In genomic region chr3:126208618-126209256, GRCh38 we compare ENCODE assay signal across 1 cellular context.
TF ChIP-seq lines count a peak whose summit lies in the region.

No MANE protein-coding gene starts in this region.

TF ChIP-seq in HEK293, 187 proteins besides CTCF, POLR2A, EP300 and RAD21 (continued from another document):
- TF ChIP-seq ZBTB11 (tag by site-specific recombination; conservative IDR thresholded peaks at IDR 0.05; ENCODE audit: low read depth) = peak; percentile 91
- TF ChIP-seq ZFP69B (tag by site-specific recombination; IDR thresholded peaks at IDR 0.05) = no peak
- no peak for TF ChIP-seq ZNF626 (tag by site-specific recombination; IDR thresholded peaks at IDR 0.05)
- no peak for TF ChIP-seq ZSCAN23 (tag by site-specific recombination; IDR thresholded peaks at IDR 0.05)
- TF ChIP-seq ZSCAN18 (tag by site-specific recombination; IDR thresholded peaks at IDR 0.05) = no peak
- no peak for TF ChIP-seq ZNF473 (tag by site-specific recombination; IDR thresholded peaks at IDR 0.05)
- TF ChIP-seq ZNF792 (tag by site-specific recombination; IDR thresholded peaks at IDR 0.05) = no peak
- peak; percentile 44; the same call in 1 of the 2 replicates for TF ChIP-seq SP7 (tag by site-specific recombination; IDR thresholded peaks at IDR 0.05)
- peak; percentile 86 for TF ChIP-seq ZIC2 (tag by site-specific recombination; IDR thresholded peaks at IDR 0.05)
- TF ChIP-seq ZBTB8A (tag by site-specific recombination; IDR thresholded peaks at IDR 0.05) = peak; percentile 67
- no peak for TF ChIP-seq ZNF621 (tag by site-specific recombination; IDR thresholded peaks at IDR 0.05)
- no peak for TF ChIP-seq ZNF394 (tag by site-specific recombination; IDR thresholded peaks at IDR 0.05; ENCODE audit: borderline replicate concordance)
- no peak for TF ChIP-seq HOXA7 (CRISPR knock-in tag; IDR thresholded peaks at IDR 0.05; ENCODE audit: borderline replicate concordance)
- peak; percentile 31; the same call in 1 of the 2 replicates for TF ChIP-seq KLF10 (tag by site-specific recombination; IDR thresholded peaks at IDR 0.05)
- peak; percentile 46 for TF ChIP-seq ZNF629 (tag by site-specific recombination; IDR thresholded peaks at IDR 0.05)
- no peak for TF ChIP-seq ZNF239 (tag by site-specific recombination; IDR thresholded peaks at IDR 0.05)
- 0 out of 2 replicates have a peak, but pooled peaks have one; percentile 21 for TF ChIP-seq PRDM10 (tag by site-specific recombination; IDR thresholded peaks at IDR 0.05)
- 0 out of 2 replicates have a peak, but pooled peaks have one; percentile 10 for TF ChIP-seq ZBTB44 (tag by site-specific recombination; IDR thresholded peaks at IDR 0.05)
- TF ChIP-seq ZNF391 (tag by site-specific recombination; IDR thresholded peaks at IDR 0.05; ENCODE audit: borderline replicate concordance, low read depth) = no peak
- TF ChIP-seq SCRT2 (tag by site-specific recombination; IDR thresholded peaks at IDR 0.05) = peak; percentile 64
- no peak for TF ChIP-seq ZNF266 (tag by site-specific recombination; IDR thresholded peaks at IDR 0.05; ENCODE audit: low read depth)
- TF ChIP-seq KLF17 (tag by site-specific recombination; IDR thresholded peaks at IDR 0.05) = 0 out of 2 replicates have a peak, but pooled peaks have one; percentile 54
- peak; percentile 12; the same call in 1 of the 2 replicates for TF ChIP-seq SP3 (tag by site-specific recombination; IDR thresholded peaks at IDR 0.05)
- TF ChIP-seq ZNF777 (tag by site-specific recombination; IDR thresholded peaks at IDR 0.05; ENCODE audit: borderline replicate concordance) = no peak
- no peak for TF ChIP-seq PRDM4 (tag by site-specific recombination; IDR thresholded peaks at IDR 0.05)
- TF ChIP-seq ZBTB48 (tag by site-specific recombination; IDR thresholded peaks at IDR 0.05) = peak; percentile 75; the same call in 1 of the 2 replicates
- TF ChIP-seq ZNF19 (tag by site-specific recombination; IDR thresholded peaks at IDR 0.05; ENCODE audit: low read depth) = no peak
- TF ChIP-seq ZBTB26 (tag by site-specific recombination; optimal IDR thresholded peaks at IDR 0.05) = no peak
- peak; percentile 99 for TF ChIP-seq ZNF660 (tag by site-specific recombination; IDR thresholded peaks at IDR 0.05)
